9 cellular contexts compared by ENCODE assay signal in genomic region chr11:94544832-94545640, GRCh38. TPM values are rescaled to one million over a fixed set of nuclear protein-coding genes. Genes with fewer than 3 reads are reported as not detected.
DNase-seq lines count a peak whose midpoint lies in the region; ATAC-seq and TF ChIP-seq lines count a peak whose summit lies in the region.
"Had no signal": no experiment of that assay in that cellular context is flagged by ENCODE, and none has a peak within 500 bp of the region (broad histone marks: within the 10 kb centered on the region; RNA-seq: fewer than 3 reads in every experiment).

No MANE protein-coding gene starts in this region.

- no peak overlapping the region for H3K27ac ChIP-seq in neural progenitor cell

- peaks cover 3% of the 10 kb centered on the region for H3K9me3 Mint-ChIP-seq in neural progenitor cell

- H3K4me3 ChIP-seq in GM06990 (replicated peaks; ENCODE audit: low read depth, low read length) (peak overlapping the region; percentile 57), fibroblast of mammary gland (ENCODE audit: control insufficient read depth, low read depth, low read length) (peak overlapping the region; percentile 57), neural progenitor cell (peak overlapping the region; percentile 52)

- H3K36me3 ChIP-seq in GM06990 (ENCODE audit: control insufficient read depth, insufficient read depth, low read length) (no peaks in the 10 kb centered on the region), neural progenitor cell (no peaks in the 10 kb centered on the region)

- H3K4me2 ChIP-seq in neural progenitor cell, result peak overlapping the region; percentile 76

- peaks cover 17% of the 10 kb centered on the region for H3F3A ChIP-seq in neural progenitor cell (ENCODE audit: low read depth)

- H3K9ac ChIP-seq in neural progenitor cell, result no peak overlapping the region

- no peaks in the 10 kb centered on the region for H4K20me1 ChIP-seq in neural progenitor cell (ENCODE audit: low read depth)

- no peak for TF ChIP-seq CTCF in GM06990 (IDR thresholded peaks at IDR 0.05; ENCODE audit: insufficient read depth, low read length, poor library complexity, severe bottlenecking)
- no peak for TF ChIP-seq CTCF in fibroblast of mammary gland (conservative IDR thresholded peaks at IDR 0.05; ENCODE audit: control insufficient read depth, insufficient read depth, low read depth, low read length)
- no peak for TF ChIP-seq CTCF in neural progenitor cell (IDR thresholded peaks at IDR 0.05)

- peak overlapping the region; percentile 80 for H3K4me3 Mint-ChIP-seq in neural progenitor cell

- H3K79me2 ChIP-seq in neural progenitor cell (ENCODE audit: low read depth), result no peaks in the 10 kb centered on the region

- DNase-seq in GM06990 (ENCODE audit: extremely low read depth, insufficient read length) (no peak), SW480 (ENCODE audit: low spot score) (peak; percentile 35), fibroblast of mammary gland (ENCODE audit: low read depth) (no peak), neural progenitor cell (ENCODE audit: low spot score) (peak; percentile 13), foreskin melanocyte (no peak), AG08395 (ENCODE audit: low spot score) (no peak)

- peaks cover 14% of the 10 kb centered on the region for H3K4me1 Mint-ChIP-seq in neural progenitor cell

- no peaks in the 10 kb centered on the region for H3K9me3 ChIP-seq in neural progenitor cell (ENCODE audit: low read depth)

- peak overlapping the region; percentile 93 for H2AFZ ChIP-seq in neural progenitor cell (replicated peaks)

- peak overlapping the region; percentile 63 for H3K27ac Mint-ChIP-seq in neural progenitor cell

- H3K36me3 Mint-ChIP-seq in neural progenitor cell, result no peaks in the 10 kb centered on the region

- ATAC-seq in GM21515 (IDR thresholded peaks at IDR 0.05; ENCODE audit: unreplicated experiment) (no peak), GM21529 (IDR thresholded peaks at IDR 0.05; ENCODE audit: unreplicated experiment) (no peak)

- H3K27me3 ChIP-seq in GM06990 (replicated peaks; ENCODE audit: control insufficient read depth, insufficient read depth, low read length), result no peaks in the 10 kb centered on the region; the same call in 1 of the 2 replicates
- H3K27me3 ChIP-seq in neural progenitor cell, result peaks cover 61% of the 10 kb centered on the region

- peaks cover 2% of the 10 kb centered on the region for H3K27me3 Mint-ChIP-seq in neural progenitor cell (ENCODE audit: insufficient read depth, low read depth)

- H3K4me1 ChIP-seq in neural progenitor cell, result peaks cover 8% of the 10 kb centered on the region

RNA-seq across cellular contexts. Expression of gene FUT4, which starts 1.3 kb away (rescaled TPM):
- total RNA-seq in neural progenitor cell (ENCODE audit: low replicate concordance), result 2.4 and 2.7 TPM in 2 replicates

RNA-seq across cellular contexts. Expression of gene PIWIL4, which starts 22.1 kb away (rescaled TPM):
- 1.1 and 1.3 TPM in 2 replicates for total RNA-seq in neural progenitor cell (ENCODE audit: low replicate concordance)

RNA-seq across cellular contexts. Expression of gene C11orf97, which starts 32.8 kb away (rescaled TPM):
- not detected in 2 replicates for total RNA-seq in neural progenitor cell (ENCODE audit: low replicate concordance)
- total RNA-seq: RPMI7951 had no signal

RNA-seq across cellular contexts. Expression of gene ANKRD49, which starts 51.3 kb away (rescaled TPM):
- total RNA-seq in neural progenitor cell (ENCODE audit: low replicate concordance), result 14.4 and 18.9 TPM in 2 replicates

RNA-seq across cellular contexts. Expression of gene MRE11, which starts 51.4 kb away (rescaled TPM):
- total RNA-seq in neural progenitor cell (ENCODE audit: low replicate concordance), result 31.8 and 48.9 TPM in 2 replicates

Comparison
In these comparisons a context has a peak if more than half of its experiments do, and no peak if none do; other contexts are left out.
1. DNase-seq: peak in SW480 (single experiment) and neural progenitor cell (single experiment); none in GM06990 (single experiment), fibroblast of mammary gland (single experiment), foreskin melanocyte (single experiment) and AG08395 (single experiment).
2. Peak in every context shown above with its lines, with median percentiles within 50 percentile points of each other: H3K4me3 ChIP-seq.